In genomic region chr2:161419338-161419965, GRCh38 we compare ENCODE assay signal across 1 cellular context.
TF ChIP-seq lines count a peak whose summit lies in the region.

No MANE protein-coding gene starts in this region.

TF ChIP-seq in WTC11, 78 proteins besides CTCF, POLR2A, EP300 and RAD21 (continued from another document):
- TF ChIP-seq HMGXB4 (CRISPR knock-in tag; IDR thresholded peaks at IDR 0.05) (no peak), SMAD4 (CRISPR knock-in tag; IDR thresholded peaks at IDR 0.05) (no peak), GTF2I (CRISPR knock-in tag; conservative IDR thresholded peaks at IDR 0.05) (no peak), TP53 (CRISPR knock-in tag; IDR thresholded peaks at IDR 0.05) (no peak), E2F1 (CRISPR knock-in tag; IDR thresholded peaks at IDR 0.05) (no peak), OVOL2 (CRISPR knock-in tag; IDR thresholded peaks at IDR 0.05; ENCODE audit: borderline replicate concordance) (no peak), PRDM15 (CRISPR knock-in tag; IDR thresholded peaks at IDR 0.05) (no peak)
